In the genomic region with DNA sequence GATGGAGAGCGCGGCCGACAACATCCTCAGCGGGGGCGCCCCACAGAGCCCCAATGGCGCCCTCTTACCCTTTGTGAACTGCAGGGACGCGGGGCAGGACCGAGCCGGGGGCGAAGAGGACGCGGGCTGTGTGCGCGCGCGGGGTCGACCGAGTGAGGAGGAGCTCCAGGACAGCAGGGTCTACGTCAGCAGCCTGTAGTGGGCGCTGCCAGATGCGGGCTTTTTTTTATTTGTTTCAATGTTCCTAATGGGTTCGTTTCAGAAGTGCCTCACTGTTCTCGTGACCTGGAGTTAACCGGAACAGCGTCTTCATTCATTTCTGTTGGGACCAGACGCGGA, we compare ENCODE assay signal across 8 cellular contexts.
A peak's percentile ranks its signal among the peaks of the same experiment; 100 is the strongest.
DNase-seq lines count a peak whose midpoint lies in the region; ATAC-seq and TF ChIP-seq lines count a peak whose summit lies in the region.

No MANE protein-coding gene starts in this region.

- H3K27me3 ChIP-seq in skeletal muscle satellite cell (ENCODE audit: control insufficient read depth, insufficient read depth, low read length) = peaks cover 69% of the 10 kb centered on the region

- H3K9ac ChIP-seq in skeletal muscle satellite cell (ENCODE audit: low read depth, low read length) = no peak overlapping the region

- no peaks in the 10 kb centered on the region for H3K36me3 ChIP-seq in skeletal muscle satellite cell (ENCODE audit: insufficient read depth, low read length)

- peak overlapping the region; percentile 29 for H3K4me3 ChIP-seq in fibroblast of pulmonary artery (replicated peaks; ENCODE audit: low read depth, low read length)
- H3K4me3 ChIP-seq in skeletal muscle satellite cell (ENCODE audit: low read length) = peak overlapping the region; percentile 52

- ATAC-seq in GM21528 (IDR thresholded peaks at IDR 0.05; ENCODE audit: low FRiP score, unreplicated experiment) = no peak

- no peak for TF ChIP-seq CTCF in fibroblast of pulmonary artery (IDR thresholded peaks at IDR 0.05; ENCODE audit: low read length, missing control alignments)

- H3K4me2 ChIP-seq in skeletal muscle satellite cell (ENCODE audit: low read length) = peak overlapping the region; percentile 71

- H3K9me3 ChIP-seq in skeletal muscle satellite cell (replicated peaks; ENCODE audit: low read length) = no peaks in the 10 kb centered on the region

- DNase-seq in DMS53 (lab: John Stamatoyannopoulos, UW) (peak; percentile 47), DMS53 treated with DMSO at 0.1 percent for 48 hours (lab: John Stamatoyannopoulos, UW; ENCODE audit: unreplicated experiment) (no peak), NAMALWA (ENCODE audit: low spot score) (peak; percentile 71), fibroblast of pulmonary artery (ENCODE audit: low read depth) (peak; percentile 18), cerebellar nuclear complex (lab: John Stamatoyannopoulos, UW) (no peak)
- peak; percentile 25 to 34 for DNase-seq in activated CD8-positive, alpha-beta memory T cell treated with anti-CD3 and anti-CD28 coated beads for 4 hours (ENCODE audit: low read depth in 2 of 2)

- peaks cover 4% of the 10 kb centered on the region for H3K4me1 ChIP-seq in skeletal muscle satellite cell (ENCODE audit: control insufficient read depth, insufficient read depth, low read length)

Comparison
In these comparisons a context has a peak if more than half of its experiments do, and no peak if none do; other contexts are left out.
1. DNase-seq: peak in DMS53 (single experiment), NAMALWA (single experiment), activated CD8-positive, alpha-beta memory T cell treated with anti-CD3 and anti-CD28 coated beads for 4 hours (2 of 2) and fibroblast of pulmonary artery (single experiment); none in DMS53 treated with DMSO at 0.1 percent for 48 hours (single experiment) and cerebellar nuclear complex (0 of 2).